ENCODE assay signal across 8 cellular contexts in the genomic region with DNA sequence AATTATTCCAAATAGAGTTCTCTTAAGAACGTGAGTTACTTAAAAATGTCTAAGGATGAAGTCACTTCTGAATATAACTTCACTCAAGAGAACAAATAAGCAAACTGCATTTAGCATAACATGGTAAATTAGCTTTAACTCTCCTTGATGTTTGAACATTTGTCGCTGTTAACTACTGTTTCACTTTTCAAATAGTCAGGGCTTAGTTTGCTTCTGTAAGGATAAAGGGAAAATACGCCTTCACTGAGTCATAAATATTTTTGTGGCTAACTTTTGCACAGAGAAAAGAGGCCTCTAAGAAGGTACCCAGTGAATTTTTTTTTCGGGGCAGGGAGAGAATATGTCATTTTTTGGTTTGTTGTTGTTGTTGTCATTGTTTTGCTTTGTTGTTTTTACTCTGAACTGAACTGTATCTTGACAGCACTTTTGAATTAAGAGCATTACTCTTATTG. TPM values are rescaled to one million over a fixed set of nuclear protein-coding genes. Genes with fewer than 3 reads are reported as not detected.
DNase-seq lines count a peak whose midpoint lies in the region; ATAC-seq and TF ChIP-seq lines count a peak whose summit lies in the region.
"Had no signal": no experiment of that assay in that cellular context is flagged by ENCODE, and none has a peak within 500 bp of the region (broad histone marks: within the 10 kb centered on the region; RNA-seq: fewer than 3 reads in every experiment).

No MANE protein-coding gene starts in this region.

- no peaks in the 10 kb centered on the region for H3K36me3 ChIP-seq in esophagus (ENCODE audit: control insufficient read depth in 2 of 2, insufficient read depth in 2 of 2, low read length in 1 of 2)

- TF ChIP-seq CTCF in GM12865 (IDR thresholded peaks at IDR 0.05; ENCODE audit: insufficient read depth, low read depth, low read length, missing control alignments) = no peak

- peak; percentile 53 for DNase-seq in GM12865 (ENCODE audit: low read depth)
- no peak for DNase-seq in SKM-1 (lab: John Stamatoyannopoulos, UW; ENCODE audit: unreplicated experiment)
- no peak for DNase-seq in HuH-7.5 (ENCODE audit: low spot score)
- DNase-seq: MV-4-11 had no signal

- no peaks in the 10 kb centered on the region for H3K9me3 ChIP-seq in esophagus (ENCODE audit: control insufficient read depth in 2 of 2, insufficient read depth in 1 of 2, low read depth in 1 of 2, low read length in 1 of 2)

- WGBS in esophagus, 2 donors = 33 to 45% methylated on average over 4 of the region's 4 CpGs

- no peaks in the 10 kb centered on the region for H3K27me3 ChIP-seq in esophagus (ENCODE audit: control insufficient read depth in 1 of 2, insufficient read depth in 2 of 2, low read length in 2 of 2)

- ATAC-seq in SK-N-SH treated with all-trans-retinoic acid at 6 μM for 48 hours (peak; percentile 48; the same call in 2 of the 3 replicates), HG03139 (IDR thresholded peaks at IDR 0.05; ENCODE audit: unreplicated experiment) (no peak)

- H3K27ac ChIP-seq in esophagus (ENCODE audit: low read depth in 2 of 2, low read length in 1 of 2) = peak overlapping the region; percentile 52 to 73
- H3K27ac ChIP-seq in skin epidermis = peak overlapping the region in 18 of 21 experiments; percentile 19 to 84 (median 66)

- H3K4me1 ChIP-seq in esophagus (ENCODE audit: control insufficient read depth in 2 of 2, insufficient read depth in 2 of 2, low read length in 1 of 2) = peaks cover 8 to 9% of the 10 kb centered on the region in 2 donors

- peak overlapping the region; percentile 58 for H3K4me3 ChIP-seq in GM12865 (ENCODE audit: low read depth, low read length)
- H3K4me3 ChIP-seq in esophagus (ENCODE audit: low read depth in 1 of 2, low read length in 2 of 2) = peak overlapping the region in 1 of 2 donors; percentile 19
- H3K4me3 ChIP-seq in skin epidermis = no peak overlapping the region

TF ChIP-seq in SK-N-SH treated with all-trans-retinoic acid at 6 μM for 48 hours, 23 proteins besides CTCF, POLR2A, EP300 and RAD21:
- TF ChIP-seq PPARA (CRISPR knock-in tag; IDR thresholded peaks at IDR 0.05; ENCODE audit: borderline replicate concordance) (no peak), CSDC2 (CRISPR knock-in tag; IDR thresholded peaks at IDR 0.05) (no peak), TCF4 (CRISPR knock-in tag; IDR thresholded peaks at IDR 0.05; ENCODE audit: borderline replicate concordance) (no peak), ZFP30 (CRISPR knock-in tag; IDR thresholded peaks at IDR 0.05) (no peak), ZFP3 (CRISPR knock-in tag; IDR thresholded peaks at IDR 0.05) (no peak), ZNF70 (CRISPR knock-in tag; IDR thresholded peaks at IDR 0.05) (no peak), ARNTL (CRISPR knock-in tag; IDR thresholded peaks at IDR 0.05; ENCODE audit: borderline replicate concordance, low read depth) (no peak), ISL1 (CRISPR knock-in tag; IDR thresholded peaks at IDR 0.05) (no peak), SNAI2 (CRISPR knock-in tag; IDR thresholded peaks at IDR 0.05) (no peak), BACH2 (CRISPR knock-in tag; IDR thresholded peaks at IDR 0.05; ENCODE audit: borderline replicate concordance) (no peak)
- TF ChIP-seq, protein P1, sequence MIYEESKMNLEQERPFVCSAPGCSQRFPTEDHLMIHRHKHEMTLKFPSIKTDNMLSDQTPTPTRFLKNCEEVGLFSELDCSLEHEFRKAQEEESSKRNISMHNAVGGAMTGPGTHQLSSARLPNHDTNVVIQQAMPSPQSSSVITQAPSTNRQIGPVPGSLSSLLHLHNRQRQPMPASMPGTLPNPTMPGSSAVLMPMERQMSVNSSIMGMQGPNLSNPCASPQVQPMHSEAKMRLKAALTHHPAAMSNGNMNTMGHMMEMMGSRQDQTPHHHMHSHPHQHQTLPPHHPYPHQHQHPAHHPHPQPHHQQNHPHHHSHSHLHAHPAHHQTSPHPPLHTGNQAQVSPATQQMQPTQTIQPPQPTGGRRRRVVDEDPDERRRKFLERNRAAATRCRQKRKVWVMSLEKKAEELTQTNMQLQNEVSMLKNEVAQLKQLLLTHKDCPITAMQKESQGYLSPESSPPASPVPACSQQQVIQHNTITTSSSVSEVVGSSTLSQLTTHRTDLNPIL (CRISPR knock-in tag; IDR thresholded peaks at IDR 0.05; ENCODE audit: low read depth) = no peak
- TF ChIP-seq, protein P2, sequence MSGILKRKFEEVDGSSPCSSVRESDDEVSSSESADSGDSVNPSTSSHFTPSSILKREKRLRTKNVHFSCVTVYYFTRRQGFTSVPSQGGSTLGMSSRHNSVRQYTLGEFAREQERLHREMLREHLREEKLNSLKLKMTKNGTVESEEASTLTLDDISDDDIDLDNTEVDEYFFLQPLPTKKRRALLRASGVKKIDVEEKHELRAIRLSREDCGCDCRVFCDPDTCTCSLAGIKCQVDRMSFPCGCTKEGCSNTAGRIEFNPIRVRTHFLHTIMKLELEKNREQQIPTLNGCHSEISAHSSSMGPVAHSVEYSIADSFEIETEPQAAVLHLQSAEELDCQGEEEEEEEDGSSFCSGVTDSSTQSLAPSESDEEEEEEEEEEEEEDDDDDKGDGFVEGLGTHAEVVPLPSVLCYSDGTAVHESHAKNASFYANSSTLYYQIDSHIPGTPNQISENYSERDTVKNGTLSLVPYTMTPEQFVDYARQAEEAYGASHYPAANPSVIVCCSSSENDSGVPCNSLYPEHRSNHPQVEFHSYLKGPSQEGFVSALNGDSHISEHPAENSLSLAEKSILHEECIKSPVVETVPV (CRISPR knock-in tag; IDR thresholded peaks at IDR 0.05) = no peak

RNA-seq across cellular contexts. Expression of a gene that starts 8.1 kb away (rescaled TPM):
- 10 to 100 TPM; 17.7 to 18.0 TPM for polyA plus RNA-seq in esophagus
